ENCODE assay signal across 10 cellular contexts in the genomic region with DNA sequence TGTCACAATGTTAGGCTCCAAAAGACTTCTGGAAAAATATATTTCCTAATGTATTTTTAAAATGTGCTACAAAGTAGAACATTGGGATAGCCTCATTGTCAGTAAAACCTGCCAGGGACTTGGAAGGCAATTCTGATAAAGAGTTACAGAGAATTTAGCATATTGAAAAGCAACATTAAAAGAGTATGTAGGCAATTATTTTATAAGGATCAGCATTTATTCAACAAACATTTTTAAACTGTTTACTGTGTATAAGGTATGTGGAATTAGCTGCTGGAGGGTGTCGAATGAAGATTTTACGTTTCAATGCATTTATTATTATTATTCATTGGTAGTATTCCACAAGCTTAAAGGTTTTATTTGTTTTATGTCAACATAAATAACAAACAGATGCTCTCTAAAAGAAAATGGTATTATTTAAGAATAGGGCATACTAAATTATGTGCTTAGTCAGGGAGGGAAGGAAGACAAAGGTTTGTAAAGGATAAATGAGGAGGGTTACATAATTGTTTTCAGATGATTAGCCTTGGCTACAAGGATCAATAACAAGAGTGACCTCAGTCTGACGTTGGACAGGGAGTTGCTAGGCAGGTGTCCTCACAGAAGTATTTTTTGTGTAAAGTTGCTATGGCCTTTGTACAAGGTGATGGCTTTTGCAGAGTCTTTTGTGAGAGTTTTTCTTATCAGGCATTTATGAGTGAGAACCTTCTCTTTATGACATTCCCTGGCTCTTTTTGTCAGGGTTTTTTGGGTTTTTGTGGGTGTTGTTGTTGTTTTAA.
DNase-seq lines count a peak whose midpoint lies in the region; ATAC-seq and TF ChIP-seq lines count a peak whose summit lies in the region.
"Had no signal": no experiment of that assay in that cellular context is flagged by ENCODE, and none has a peak within 500 bp of the region (broad histone marks: within the 10 kb centered on the region; RNA-seq: fewer than 3 reads in every experiment).

No MANE protein-coding gene starts in this region.

- TF ChIP-seq CTCF in SK-N-SH (IDR thresholded peaks at IDR 0.05) (no peak), fibroblast of mammary gland (conservative IDR thresholded peaks at IDR 0.05; ENCODE audit: control insufficient read depth, insufficient read depth, low read depth, low read length) (no peak)

- peak overlapping the region; percentile 67; the same call in 1 of the 2 replicates for H3K4me2 ChIP-seq in SK-N-SH

- WGBS in SK-N-SH (ENCODE audit: low lambda C conversion rate) = 83% methylated on average over 3 of the region's 3 CpGs

- H3F3A ChIP-seq in SK-N-SH (replicated peaks; ENCODE audit: insufficient read depth) = peaks cover 16% of the 10 kb centered on the region

- no peak overlapping the region for H3K4me3 ChIP-seq in SK-N-SH (ENCODE audit: low read depth in 2 of 2, low read length in 1 of 2)
- H3K4me3 ChIP-seq in fibroblast of mammary gland (ENCODE audit: control insufficient read depth, low read depth, low read length) = no peak overlapping the region

- peaks cover 0 to 16% of the 10 kb centered on the region in 2 experiments for H3K4me1 ChIP-seq in SK-N-SH (ENCODE audit: control insufficient read depth in 1 of 2, insufficient read depth in 2 of 2, low read depth in 1 of 2, low read length in 1 of 2)

- no peak overlapping the region for H2AFZ ChIP-seq in SK-N-SH (ENCODE audit: low read depth)

- H3K27me3 ChIP-seq in SK-N-SH (ENCODE audit: insufficient read depth) = no peaks in the 10 kb centered on the region

- no peak for DNase-seq in SK-N-SH
- peak; percentile 24 for DNase-seq in NCI-H510A (lab: John Stamatoyannopoulos, UW)
- DNase-seq in fibroblast of mammary gland (ENCODE audit: low read depth) = peak; percentile 36
- no peak for DNase-seq in activated CD8-positive, alpha-beta memory T cell treated with anti-CD3 and anti-CD28 coated beads, Interleukin-2, amount 50 U/mL, for 4 hours
- DNase-seq: AML-193; NCI-H1105; NK-92 treated with Interleukin-12 subunit alpha and Interleukin-12 subunit beta, amount 100 ng/mL, for 24 hours had no signal

- ATAC-seq in SK-N-SH treated with all-trans-retinoic acid at 6 μM for 48 hours (no peak), HG03159 (IDR thresholded peaks at IDR 0.05; ENCODE audit: unreplicated experiment) (no peak), GM21576 (IDR thresholded peaks at IDR 0.05; ENCODE audit: unreplicated experiment) (no peak)

- no peak for TF ChIP-seq RAD21 in SK-N-SH (IDR thresholded peaks at IDR 0.05; ENCODE audit: low read length)

- H3K36me3 ChIP-seq in SK-N-SH (replicated peaks in 1 of 2; ENCODE audit: control insufficient read depth in 1 of 2, insufficient read depth in 2 of 2, low read length in 1 of 2) = peaks cover 2% of the 10 kb centered on the region in 2 experiments

- H3K9me2 ChIP-seq in SK-N-SH = no peaks in the 10 kb centered on the region

- CTCF ChIA-PET in SK-N-SH (lab: Yijun Ruan, JAX) = interaction anchor here (1.0 to 2.6 kb wide), 3 partner anchors 11 to 638 kb away, joined by 3 to 8 read pairs (median 3); no protein-coding TSS in a partner anchor

- no peak overlapping the region for H3K9ac ChIP-seq in SK-N-SH

- POLR2A ChIA-PET in SK-N-SH (lab: Yijun Ruan, JAX) = no interaction called here

- no peak for TF ChIP-seq EP300 in SK-N-SH (IDR thresholded peaks at IDR 0.05; ENCODE audit: borderline replicate concordance in 1 of 2, low read depth in 1 of 2, low read length in 1 of 2)

- H3K9me3 ChIP-seq in SK-N-SH = no peaks in the 10 kb centered on the region

- H4K20me1 ChIP-seq in SK-N-SH (ENCODE audit: insufficient read depth) = no peaks in the 10 kb centered on the region

- no peaks in the 10 kb centered on the region for H3K79me2 ChIP-seq in SK-N-SH (ENCODE audit: insufficient read depth)

- peak overlapping the region in 1 of 2 experiments; percentile 96; a peak in 2 of 4 replicates for H3K27ac ChIP-seq in SK-N-SH (ENCODE audit: low read depth in 2 of 2, low read length in 1 of 2)

TF ChIP-seq in SK-N-SH, 30 proteins besides CTCF, POLR2A, EP300 and RAD21 (continues in another document):
- TF ChIP-seq NFIC (IDR thresholded peaks at IDR 0.05; ENCODE audit: borderline replicate concordance) (no peak), ELF1 (IDR thresholded peaks at IDR 0.05) (no peak), JUND (IDR thresholded peaks at IDR 0.05) (no peak), TAF1 (IDR thresholded peaks at IDR 0.05; ENCODE audit: borderline replicate concordance, low read depth, low read length) (no peak), GABPA (IDR thresholded peaks at IDR 0.05; ENCODE audit: low read depth) (no peak), CHD2 (IDR thresholded peaks at IDR 0.05; ENCODE audit: low read length, partially characterized antibody) (no peak), FOXJ3 (CRISPR knock-in tag; IDR thresholded peaks at IDR 0.05) (no peak), TCF12 (IDR thresholded peaks at IDR 0.05) (no peak), RFX5 (IDR thresholded peaks at IDR 0.05; ENCODE audit: low read length) (no peak), YY1 (IDR thresholded peaks at IDR 0.05; ENCODE audit: low read depth) (no peak), TEAD4 (IDR thresholded peaks at IDR 0.05; ENCODE audit: borderline replicate concordance, insufficient read depth) (no peak), GATA2 (CRISPR knock-in tag; IDR thresholded peaks at IDR 0.05) (no peak), SIN3A (IDR thresholded peaks at IDR 0.05; ENCODE audit: borderline replicate concordance, low read depth, low read length) (no peak)
- TF ChIP-seq, protein P1, sequence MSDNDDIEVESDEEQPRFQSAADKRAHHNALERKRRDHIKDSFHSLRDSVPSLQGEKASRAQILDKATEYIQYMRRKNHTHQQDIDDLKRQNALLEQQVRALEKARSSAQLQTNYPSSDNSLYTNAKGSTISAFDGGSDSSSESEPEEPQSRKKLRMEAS (IDR thresholded peaks at IDR 0.05; ENCODE audit: low read depth) = no peak
- TF ChIP-seq, protein P2, sequence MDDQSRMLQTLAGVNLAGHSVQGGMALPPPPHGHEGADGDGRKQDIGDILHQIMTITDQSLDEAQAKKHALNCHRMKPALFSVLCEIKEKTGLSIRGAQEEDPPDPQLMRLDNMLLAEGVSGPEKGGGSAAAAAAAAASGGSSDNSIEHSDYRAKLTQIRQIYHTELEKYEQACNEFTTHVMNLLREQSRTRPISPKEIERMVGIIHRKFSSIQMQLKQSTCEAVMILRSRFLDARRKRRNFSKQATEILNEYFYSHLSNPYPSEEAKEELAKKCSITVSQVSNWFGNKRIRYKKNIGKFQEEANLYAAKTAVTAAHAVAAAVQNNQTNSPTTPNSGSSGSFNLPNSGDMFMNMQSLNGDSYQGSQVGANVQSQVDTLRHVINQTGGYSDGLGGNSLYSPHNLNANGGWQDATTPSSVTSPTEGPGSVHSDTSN (IDR thresholded peaks at IDR 0.05) = no peak

TF ChIP-seq in SK-N-SH treated with all-trans-retinoic acid at 6 μM for 48 hours, 23 proteins besides CTCF, POLR2A, EP300 and RAD21:
- TF ChIP-seq ZNF8 (CRISPR knock-in tag; IDR thresholded peaks at IDR 0.05) (no peak), ZFP30 (CRISPR knock-in tag; IDR thresholded peaks at IDR 0.05) (no peak), ZFP3 (CRISPR knock-in tag; IDR thresholded peaks at IDR 0.05) (no peak), ESRRG (CRISPR knock-in tag; IDR thresholded peaks at IDR 0.05) (no peak), ZNF70 (CRISPR knock-in tag; IDR thresholded peaks at IDR 0.05) (no peak)

Comparison
In these comparisons a context has a peak if more than half of its experiments do, and no peak if none do; other contexts are left out.
1. DNase-seq: peak in NCI-H510A (single experiment) and fibroblast of mammary gland (single experiment); none in SK-N-SH (single experiment) and activated CD8-positive, alpha-beta memory T cell treated with anti-CD3 and anti-CD28 coated beads, Interleukin-2, amount 50 U/mL, for 4 hours (single experiment).